Comparison of ENCODE assay signal across 1 cellular context in genomic region chr12:116492703-116493324, GRCh38.
TF ChIP-seq lines count a peak whose summit lies in the region.

No MANE protein-coding gene starts in this region.

TF ChIP-seq in HCT116, 20 proteins besides CTCF, POLR2A, EP300 and RAD21 (continued from another document):
- no peak for TF ChIP-seq REST (IDR thresholded peaks at IDR 0.05; ENCODE audit: low read depth)
- peak; percentile 22 for TF ChIP-seq ZFX (IDR thresholded peaks at IDR 0.05)
- peak; percentile 72 for TF ChIP-seq SP1 (IDR thresholded peaks at IDR 0.05; ENCODE audit: low read depth)
- peak; percentile 66 for TF ChIP-seq JUND (IDR thresholded peaks at IDR 0.05)
TF ChIP-seq in HCT116: peak in this region for 8.
